In genomic region chr7:13848576-13849527, GRCh38 we compare ENCODE assay signal across 17 cellular contexts.
DNase-seq lines count a peak whose midpoint lies in the region; ATAC-seq, FAIRE-seq and TF ChIP-seq lines count a peak whose summit lies in the region.
"Had no signal": no experiment of that assay in that cellular context is flagged by ENCODE, and none has a peak within 500 bp of the region (broad histone marks: within the 10 kb centered on the region; RNA-seq: fewer than 3 reads in every experiment).

No MANE protein-coding gene starts in this region.

- no peak overlapping the region for H4K8ac ChIP-seq in H1 (ENCODE audit: extremely low read depth, insufficient read depth, low read length)

- POLR2A ChIA-PET in CD8-positive, alpha-beta memory T cell (lab: Charles Lee), result no interaction called here
- POLR2A ChIA-PET in H1 (lab: Charles Lee; ENCODE audit: partially characterized antibody), result interaction anchor here (0.6 kb wide), 1 partner anchor 12 kb away, joined by 3 read pairs; no protein-coding TSS in a partner anchor

- H3K79me2 ChIP-seq in H1 (ENCODE audit: control insufficient read depth in 1 of 2, insufficient read depth in 2 of 2, low read length in 2 of 2), result no peaks in the 10 kb centered on the region

- H3K4me3 Mint-ChIP-seq in CD8-positive, alpha-beta memory T cell, result peak overlapping the region in 4 of 7 donors; percentile 18 to 76 (median 64)
- H3K4me3 Mint-ChIP-seq in natural killer cell treated with Interleukin-12 subunit alpha and Interleukin-12 subunit beta and Interleukin-15 and Interleukin-18, amount 100 ng/mL, for 72 hours, result peak overlapping the region; percentile 75
- H3K4me3 Mint-ChIP-seq: stimulated activated memory B cell treated with anti-CD40 and anti-IgM and Interleukin-4, amounts not matched to agents 10 μg/mL and 1 μg/mL and 100 μg/mL, for 72 hours had no signal

- H4K5ac ChIP-seq in H1 (ENCODE audit: insufficient read length, low read depth, low read length), result no peak overlapping the region

- TF ChIP-seq CTCF in RWPE2 (IDR thresholded peaks at IDR 0.05; ENCODE audit: poor library complexity, severe bottlenecking) (no peak), H1 (IDR thresholded peaks at IDR 0.05; ENCODE audit: control extremely low read depth in 1 of 3, insufficient read depth in 1 of 3, low read depth in 1 of 3, low read length in 3 of 3) (no peak)

- H3K27me3 ChIP-seq in CD8-positive, alpha-beta memory T cell (ENCODE audit: insufficient read depth, low read length, poor library complexity, severe bottlenecking), result no peaks in the 10 kb centered on the region
- H3K27me3 ChIP-seq in RWPE2 (ENCODE audit: insufficient read depth, poor library complexity, severe bottlenecking), result no peaks in the 10 kb centered on the region
- no peaks in the 10 kb centered on the region for H3K27me3 ChIP-seq in H1 (replicated peaks in 1 of 4; ENCODE audit: control insufficient read depth in 3 of 4, extremely low read depth in 1 of 4, insufficient read depth in 3 of 4, low read length in 3 of 4)
- H3K27me3 ChIP-seq: colonic mucosa, SJSA1, uterus had no signal

- ATAC-seq in RWPE2 (ENCODE audit: low read depth) (no peak), HG02884 (IDR thresholded peaks at IDR 0.05; ENCODE audit: unreplicated experiment) (no peak)
- ATAC-seq in natural killer cell treated with Interleukin-12 subunit alpha and Interleukin-12 subunit beta and Interleukin-15 and Interleukin-18, amount 100 ng/mL, for 72 hours, result no peak
- ATAC-seq: stimulated activated memory B cell treated with anti-CD40 and anti-IgM and Interleukin-4, amounts not matched to agents 10 μg/mL and 1 μg/mL and 100 μg/mL, for 72 hours had no signal

- H2AFZ ChIP-seq in H1 (ENCODE audit: low read length), result peak overlapping the region; percentile 85; the same call in 1 of the 2 replicates

- TF ChIP-seq EP300 in H1 (IDR thresholded peaks at IDR 0.05; ENCODE audit: borderline replicate concordance in 1 of 2, low read depth in 2 of 2, low read length in 2 of 2), result no peak

- 92% methylated on average over 7 of the region's 7 CpGs; no CpG with 5 or more reads in 1 of the 2 experiments for WGBS in H1 (ENCODE audit: extremely low coverage in 1 of 2, insufficient coverage in 1 of 2, insufficient read length in 1 of 2, insufficient replicate concordance in 2 of 2, low coverage in 1 of 2, low lambda C conversion rate in 2 of 2, missing lambda C conversion rate in 1 of 2), 2 experiments

- H3K36me3 Mint-ChIP-seq in CD8-positive, alpha-beta memory T cell, result peaks cover 0 to under 1% (median 0%) of the 10 kb centered on the region in 3 donors
- H3K36me3 Mint-ChIP-seq in natural killer cell treated with Interleukin-12 subunit alpha and Interleukin-12 subunit beta and Interleukin-15 and Interleukin-18, amount 100 ng/mL, for 72 hours, result no peaks in the 10 kb centered on the region
- H3K36me3 Mint-ChIP-seq: stimulated activated memory B cell treated with anti-CD40 and anti-IgM and Interleukin-4, amounts not matched to agents 10 μg/mL and 1 μg/mL and 100 μg/mL, for 72 hours had no signal

- peak overlapping the region; percentile 64 for H3K4ac ChIP-seq in H1 (replicated peaks; ENCODE audit: insufficient read length, low read depth, low read length)

- H2BK12ac ChIP-seq in H1 (ENCODE audit: low read depth, low read length), result no peak overlapping the region

- H4K91ac ChIP-seq in H1 (replicated peaks; ENCODE audit: insufficient read length, low read length), result peak overlapping the region; percentile 6

- no peak overlapping the region for H2BK15ac ChIP-seq in H1 (ENCODE audit: low read length)

- CTCF ChIA-PET in CD8-positive, alpha-beta memory T cell (lab: Charles Lee), result no interaction called here
- CTCF ChIA-PET in H1 (lab: Charles Lee; ENCODE audit: partially characterized antibody), result interaction anchor here (0.5 to 1.2 kb wide), 4 partner anchors 12 to 843 kb away, joined by 3 read pairs; no protein-coding TSS in a partner anchor

- no peak overlapping the region for H3K23ac ChIP-seq in H1 (ENCODE audit: insufficient read length)

- peak overlapping the region; percentile 84 for H2BK120ac ChIP-seq in H1 (replicated peaks; ENCODE audit: low read depth, low read length)

- H3K27ac Mint-ChIP-seq in CD8-positive, alpha-beta memory T cell, result peak overlapping the region in 6 of 8 donors; percentile 43 to 93 (median 88)
- peak overlapping the region; percentile 71 to 86 for H3K27ac Mint-ChIP-seq in natural killer cell treated with Interleukin-12 subunit alpha and Interleukin-12 subunit beta and Interleukin-15 and Interleukin-18, amount 100 ng/mL, for 72 hours
- H3K27ac Mint-ChIP-seq: stimulated activated memory B cell treated with anti-CD40 and anti-IgM and Interleukin-4, amounts not matched to agents 10 μg/mL and 1 μg/mL and 100 μg/mL, for 72 hours had no signal

- no peak overlapping the region for H3K9ac ChIP-seq in H1 (replicated peaks in 1 of 4; ENCODE audit: extremely low read depth in 1 of 4, low read depth in 3 of 4, low read length in 3 of 4)

- H3K27ac ChIP-seq in CD8-positive, alpha-beta memory T cell (ENCODE audit: low read depth, low read length), result no peak overlapping the region
- H3K27ac ChIP-seq in RWPE2 (ENCODE audit: poor library complexity, severe bottlenecking) (peak overlapping the region; percentile 73), H1 (ENCODE audit: low read depth, low read length) (no peak overlapping the region)
- H3K27ac ChIP-seq: C4-2B, uterus had no signal

- peaks cover 21 to 45% (median 43%) of the 10 kb centered on the region in 3 donors for H3K4me1 Mint-ChIP-seq in CD8-positive, alpha-beta memory T cell
- H3K4me1 Mint-ChIP-seq in natural killer cell treated with Interleukin-12 subunit alpha and Interleukin-12 subunit beta and Interleukin-15 and Interleukin-18, amount 100 ng/mL, for 72 hours (ENCODE audit: low read depth in 2 of 2), result peaks cover 29 to 31% of the 10 kb centered on the region in 2 donors
- H3K4me1 Mint-ChIP-seq: stimulated activated memory B cell treated with anti-CD40 and anti-IgM and Interleukin-4, amounts not matched to agents 10 μg/mL and 1 μg/mL and 100 μg/mL, for 72 hours had no signal

- H3K18ac ChIP-seq in H1 (ENCODE audit: extremely low read depth, low read length), result no peak overlapping the region

- no peak for TF ChIP-seq RAD21 in H1 (IDR thresholded peaks at IDR 0.05 in 1 of 2, conservative IDR thresholded peaks at IDR 0.05 in 1 of 2; ENCODE audit: low read depth in 2 of 2, low read length in 2 of 2)

- H3K4me3 ChIP-seq in CD8-positive, alpha-beta memory T cell (ENCODE audit: low read length), result no peak overlapping the region
- no peak overlapping the region for H3K4me3 ChIP-seq in RWPE2 (ENCODE audit: severe bottlenecking)
- H3K4me3 ChIP-seq in H1 (ENCODE audit: extremely low read depth in 1 of 4, insufficient read depth in 2 of 4, low read depth in 3 of 4, low read length in 4 of 4), result no peak overlapping the region
- H3K4me3 ChIP-seq: colonic mucosa, SJSA1, uterus had no signal

- no peak overlapping the region for H3K14ac ChIP-seq in H1 (ENCODE audit: insufficient read length)

- H2BK5ac ChIP-seq in H1 (ENCODE audit: low read depth, low read length), result no peak overlapping the region

- no peaks in the 10 kb centered on the region for H3K79me1 ChIP-seq in H1 (ENCODE audit: low read depth, low read length)

- DNase-seq in CD8-positive, alpha-beta memory T cell, result no peak
- DNase-seq in RWPE2 (ENCODE audit: low spot score) (no peak), H1 (ENCODE audit: low read depth in 1 of 2, low spot score in 2 of 2) (no peak), DMS53 (lab: John Stamatoyannopoulos, UW) (no peak), NCI-H187 (lab: John Stamatoyannopoulos, UW) (no peak)
- DNase-seq in natural killer cell treated with Interleukin-12 subunit alpha and Interleukin-12 subunit beta and Interleukin-15 and Interleukin-18, amount 100 ng/mL, for 72 hours (ENCODE audit: low spot score), result no peak
- no peak for DNase-seq in stimulated activated CD4-positive, alpha-beta T cell treated with anti-CD3 and anti-CD28 coated beads, Interleukin-4, amount 100 ng/mL, for 4 hours
- DNase-seq: colonic mucosa; GDM1; GOT3; NK-92 treated with Interleukin-12 subunit alpha and Interleukin-12 subunit beta, amount 100 ng/mL, for 24 hours; stimulated activated CD4-positive, alpha-beta T cell treated with anti-CD3 and anti-CD28 coated beads, Interleukin-2, amount 100 ng/mL, for 48 hours; uterus had no signal

- peak overlapping the region; percentile 18 for H3K56ac ChIP-seq in H1 (replicated peaks; ENCODE audit: insufficient read length, low read depth, low read length)

- FAIRE-seq in H1 (lab: Jason Lieb, UNC), result no peak

- H4K20me1 ChIP-seq in H1 (replicated peaks in 1 of 2; ENCODE audit: control insufficient read depth in 1 of 2, insufficient read depth in 2 of 2, low read length in 2 of 2), result no peaks in the 10 kb centered on the region

- H3K27me3 Mint-ChIP-seq in CD8-positive, alpha-beta memory T cell, result no peaks in the 10 kb centered on the region
- H3K27me3 Mint-ChIP-seq in natural killer cell treated with Interleukin-12 subunit alpha and Interleukin-12 subunit beta and Interleukin-15 and Interleukin-18, amount 100 ng/mL, for 72 hours, result no peaks in the 10 kb centered on the region
- H3K27me3 Mint-ChIP-seq: stimulated activated memory B cell treated with anti-CD40 and anti-IgM and Interleukin-4, amounts not matched to agents 10 μg/mL and 1 μg/mL and 100 μg/mL, for 72 hours had no signal

- no peaks in the 10 kb centered on the region; the same call in 1 of the 2 replicates for H3K23me2 ChIP-seq in H1 (ENCODE audit: low read depth, low read length)

- TF ChIP-seq POLR2A in H1 (IDR thresholded peaks at IDR 0.05; ENCODE audit: control extremely low read depth in 1 of 2, low read depth in 2 of 2, low read length in 2 of 2), result no peak

- no peak overlapping the region for H3K4me2 ChIP-seq in H1 (ENCODE audit: insufficient read depth in 1 of 2, low read depth in 2 of 2, low read length in 2 of 2)

- no peak overlapping the region for H2AK5ac ChIP-seq in H1 (ENCODE audit: low read depth, low read length)

- no peaks in the 10 kb centered on the region for H3K9me3 ChIP-seq in CD8-positive, alpha-beta memory T cell (ENCODE audit: low read length)
- no peaks in the 10 kb centered on the region for H3K9me3 ChIP-seq in RWPE2 (ENCODE audit: severe bottlenecking)
- no peaks in the 10 kb centered on the region for H3K9me3 ChIP-seq in H1 (ENCODE audit: insufficient read depth in 2 of 2, low read depth in 1 of 2, low read length in 1 of 2)
- H3K9me3 ChIP-seq: colonic mucosa, SJSA1, uterus had no signal

- no peaks in the 10 kb centered on the region for H3K36me3 ChIP-seq in CD8-positive, alpha-beta memory T cell (ENCODE audit: insufficient read depth, low read length)
- 0 out of 2 replicates have a peak, but pooled peaks cover 3% of the 10 kb centered on the region for H3K36me3 ChIP-seq in RWPE2 (ENCODE audit: low read depth)
- no peaks in the 10 kb centered on the region; a peak in 1 of 8 replicates for H3K36me3 ChIP-seq in H1 (ENCODE audit: control insufficient read depth in 2 of 4, insufficient read depth in 4 of 4, low read length in 3 of 4)
- H3K36me3 ChIP-seq: colonic mucosa, SJSA1, uterus had no signal

- H3K9me3 Mint-ChIP-seq in CD8-positive, alpha-beta memory T cell, result no peaks in the 10 kb centered on the region
- H3K9me3 Mint-ChIP-seq in natural killer cell treated with Interleukin-12 subunit alpha and Interleukin-12 subunit beta and Interleukin-15 and Interleukin-18, amount 100 ng/mL, for 72 hours, result no peaks in the 10 kb centered on the region

- H3K4me1 ChIP-seq in CD8-positive, alpha-beta memory T cell (ENCODE audit: insufficient read depth, low read length), result peaks cover 22% of the 10 kb centered on the region
- peaks cover 20% of the 10 kb centered on the region for H3K4me1 ChIP-seq in RWPE2 (ENCODE audit: insufficient read depth, poor library complexity, severe bottlenecking)
- H3K4me1 ChIP-seq in H1 (replicated peaks in 1 of 4; ENCODE audit: control insufficient read depth in 3 of 4, insufficient read depth in 4 of 4, low read length in 3 of 4), result peaks cover 3 to 9% (median 5%) of the 10 kb centered on the region in 4 experiments; a peak in 5 of 7 replicates
- H3K4me1 ChIP-seq: uterus had no signal

- no peak overlapping the region for H2BK20ac ChIP-seq in H1 (ENCODE audit: low read length)
